ENCODE assay signal across 8 cellular contexts in the genomic region with DNA sequence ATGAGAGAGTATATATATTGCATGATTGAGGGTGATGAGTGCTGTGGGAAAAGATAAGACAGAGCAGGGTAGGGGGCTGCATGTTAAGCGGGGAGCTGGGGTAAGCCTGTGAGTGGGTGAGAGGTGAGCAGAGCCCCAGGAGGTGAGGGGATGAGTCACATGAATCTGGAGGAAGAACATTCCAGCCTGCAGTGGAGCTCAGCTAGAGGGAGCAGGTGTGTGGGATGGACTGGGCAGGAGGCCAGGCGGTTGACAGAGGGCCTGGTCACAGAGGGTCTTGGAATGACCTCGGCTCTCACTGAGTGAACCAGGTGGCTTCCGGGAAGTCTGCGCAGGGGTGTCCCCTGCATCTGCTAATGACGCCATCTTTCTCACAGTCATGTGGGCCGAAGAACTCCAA. TPM values are rescaled to one million over a fixed set of nuclear protein-coding genes. Genes with fewer than 3 reads are reported as not detected.
A peak's percentile ranks its signal among the peaks of the same experiment; 100 is the strongest.
DNase-seq lines count a peak whose midpoint lies in the region; ATAC-seq and TF ChIP-seq lines count a peak whose summit lies in the region.
"Had no signal": no experiment of that assay in that cellular context is flagged by ENCODE, and none has a peak within 500 bp of the region (broad histone marks: within the 10 kb centered on the region; RNA-seq: fewer than 3 reads in every experiment).

No MANE protein-coding gene starts in this region.

- no peaks in the 10 kb centered on the region for H3K27me3 Mint-ChIP-seq in activated naive CD8-positive, alpha-beta T cell treated with anti-CD3 and anti-CD28 coated beads for 36 hours

- TF ChIP-seq EP300 in stomach (IDR thresholded peaks at IDR 0.05), result no peak

- H3K9me3 ChIP-seq in hepatocyte (ENCODE audit: low read depth) (no peaks in the 10 kb centered on the region), stomach (no peaks in the 10 kb centered on the region)

- no peak for ATAC-seq in HG03097 (IDR thresholded peaks at IDR 0.05; ENCODE audit: low FRiP score, unreplicated experiment)
- ATAC-seq in HG03521 (IDR thresholded peaks at IDR 0.05; ENCODE audit: unreplicated experiment), result no peak
- no peak for ATAC-seq in GM18498 (IDR thresholded peaks at IDR 0.05; ENCODE audit: unreplicated experiment)

- no peak overlapping the region for H2AFZ ChIP-seq in hepatocyte
- H2AFZ ChIP-seq: parathyroid adenoma had no signal

- H3K27ac ChIP-seq in hepatocyte (peak overlapping the region; percentile 3), stomach (peak overlapping the region in 4 of 5 donors; percentile 25 to 73 (median 62))
- H3K27ac ChIP-seq: parathyroid adenoma had no signal

- H3K36me3 ChIP-seq in hepatocyte (replicated peaks; ENCODE audit: insufficient read depth, low read depth) (no peaks in the 10 kb centered on the region), stomach (peaks cover 42 to 100% (median 91%) of the 10 kb centered on the region in 4 donors)

- H3K4me3 Mint-ChIP-seq in activated naive CD8-positive, alpha-beta T cell treated with anti-CD3 and anti-CD28 coated beads for 36 hours, result no peak overlapping the region

- no peak overlapping the region for H3K4me3 ChIP-seq in hepatocyte
- no peak overlapping the region for H3K4me3 ChIP-seq in stomach

- H3K4me1 Mint-ChIP-seq in activated naive CD8-positive, alpha-beta T cell treated with anti-CD3 and anti-CD28 coated beads for 36 hours, result peaks cover 30% of the 10 kb centered on the region

- H3K36me3 Mint-ChIP-seq in activated naive CD8-positive, alpha-beta T cell treated with anti-CD3 and anti-CD28 coated beads for 36 hours, result peaks cover 36% of the 10 kb centered on the region

- TF ChIP-seq CTCF in hepatocyte (IDR thresholded peaks at IDR 0.05; ENCODE audit: poor library complexity) (no peak), stomach (IDR thresholded peaks at IDR 0.05) (no peak)

- intact Hi-C loops in stomach (cut with DNase I; ENCODE audit: low total_unique reads), result no loop called here

- no peaks in the 10 kb centered on the region for H3K9me3 Mint-ChIP-seq in activated naive CD8-positive, alpha-beta T cell treated with anti-CD3 and anti-CD28 coated beads for 36 hours

- H3K27ac Mint-ChIP-seq in activated naive CD8-positive, alpha-beta T cell treated with anti-CD3 and anti-CD28 coated beads for 36 hours, result peak overlapping the region; percentile 54

- H3K4me1 ChIP-seq in hepatocyte (ENCODE audit: insufficient read depth) (peaks cover 27% of the 10 kb centered on the region), stomach (peaks cover 0 to 59% (median 24%) of the 10 kb centered on the region in 4 donors)

- no peaks in the 10 kb centered on the region for H3K79me2 ChIP-seq in hepatocyte
- H3K79me2 ChIP-seq: parathyroid adenoma had no signal

- 83% methylated on average over 7 of the region's 7 CpGs for WGBS in hepatocyte (ENCODE audit: low lambda C conversion rate, missing lambda C conversion rate)
- 69 to 89% (median 83%) methylated on average over 7 of the region's 7 CpGs for WGBS in stomach, 5 donors

- no peak overlapping the region for H3K4me2 ChIP-seq in hepatocyte

- H4K20me1 ChIP-seq in hepatocyte (ENCODE audit: insufficient read depth, poor library complexity, severe bottlenecking), result no peaks in the 10 kb centered on the region

- DNase-seq in HS-5 (ENCODE audit: low read depth), result peak; percentile 33
- no peak for DNase-seq in activated naive CD8-positive, alpha-beta T cell treated with anti-CD3 and anti-CD28 coated beads for 36 hours
- DNase-seq in hepatocyte (ENCODE audit: low spot score), result peak; percentile 21
- DNase-seq in stomach, result no peak

- no peaks in the 10 kb centered on the region for H3K9me2 ChIP-seq in hepatocyte (replicated peaks; ENCODE audit: insufficient read depth)

- no peak for TF ChIP-seq POLR2A in stomach (IDR thresholded peaks at IDR 0.05)

- H3K27me3 ChIP-seq in hepatocyte, result no peaks in the 10 kb centered on the region
- no peaks in the 10 kb centered on the region for H3K27me3 ChIP-seq in stomach

RNA-seq across cellular contexts. Expression of gene GIT2, which starts 44.4 kb away (rescaled TPM):
- total RNA-seq in activated naive CD8-positive, alpha-beta T cell treated with anti-CD3 and anti-CD28 coated beads for 36 hours, result 10 to 100 TPM; 50.6 to 51.0 TPM
- 20.8 and 22.4 TPM in 2 replicates for total RNA-seq in hepatocyte
- polyA plus RNA-seq in hepatocyte, result 21.5 and 21.9 TPM in 2 replicates
- total RNA-seq in stomach, result 10 to 100 TPM; 25.8 to 98.6 (median 61.0) TPM
- 10 to 100 TPM in 1 of 3 donors, 1 to 10 TPM in 2; 6.4 to 10.6 (median 7.2) TPM for polyA plus RNA-seq in stomach

RNA-seq across cellular contexts. Expression of gene ANKRD13A, which starts 47.5 kb away (rescaled TPM):
- 10 to 100 TPM; 36.8 to 43.6 TPM for total RNA-seq in activated naive CD8-positive, alpha-beta T cell treated with anti-CD3 and anti-CD28 coated beads for 36 hours
- 49.7 and 55.3 TPM in 2 replicates for total RNA-seq in hepatocyte
- 13.2 and 14.3 TPM in 2 replicates for polyA plus RNA-seq in hepatocyte
- 100 to 1,000 TPM in 1 of 5 donors, 10 to 100 TPM in 4; 17.7 to 150 (median 56.6) TPM for total RNA-seq in stomach
- polyA plus RNA-seq in stomach, result 10 to 100 TPM; 13.0 to 15.6 (median 13.6) TPM

RNA-seq across cellular contexts. Expression of gene TCHP, which starts 51.7 kb away (rescaled TPM):
- total RNA-seq in activated naive CD8-positive, alpha-beta T cell treated with anti-CD3 and anti-CD28 coated beads for 36 hours, result 10 to 100 TPM; 22.9 to 24.9 TPM
- total RNA-seq in hepatocyte, result 7.7 and 8.0 TPM in 2 replicates
- 5.5 and 7.9 TPM in 2 replicates for polyA plus RNA-seq in hepatocyte
- total RNA-seq in stomach, result 10 to 100 TPM; 13.8 to 45.5 (median 28.3) TPM
- 10 to 100 TPM in 1 of 3 donors, 1 to 10 TPM in 2; 7.9 to 11.9 (median 8.8) TPM for polyA plus RNA-seq in stomach

Comparison
In these comparisons a context has a peak if more than half of its experiments do, and no peak if none do; other contexts are left out.
1. DNase-seq: peak in HS-5 (single experiment) and hepatocyte (single experiment); none in activated naive CD8-positive, alpha-beta T cell treated with anti-CD3 and anti-CD28 coated beads for 36 hours (single experiment) and stomach (single experiment).